1 cellular context compared by ENCODE assay signal in genomic region chr11:67396258-67396581, GRCh38.
TF ChIP-seq lines count a peak whose summit lies in the region.

No MANE protein-coding gene starts in this region.

TF ChIP-seq in GM12891, 5 proteins besides CTCF, POLR2A, EP300 and RAD21:
- no peak for TF ChIP-seq PAX5 (IDR thresholded peaks at IDR 0.05; ENCODE audit: insufficient read depth, low read length, severe bottlenecking)
- no peak for TF ChIP-seq POU2F2 (IDR thresholded peaks at IDR 0.05; ENCODE audit: low read depth, low read length)
- TF ChIP-seq POLR2AphosphoS5 (IDR thresholded peaks at IDR 0.05; ENCODE audit: low read depth, low read length), result no peak
- TF ChIP-seq TAF1 (IDR thresholded peaks at IDR 0.05; ENCODE audit: low read depth, low read length), result no peak
